ENCODE assay signal across 22 cellular contexts in the genomic region with DNA sequence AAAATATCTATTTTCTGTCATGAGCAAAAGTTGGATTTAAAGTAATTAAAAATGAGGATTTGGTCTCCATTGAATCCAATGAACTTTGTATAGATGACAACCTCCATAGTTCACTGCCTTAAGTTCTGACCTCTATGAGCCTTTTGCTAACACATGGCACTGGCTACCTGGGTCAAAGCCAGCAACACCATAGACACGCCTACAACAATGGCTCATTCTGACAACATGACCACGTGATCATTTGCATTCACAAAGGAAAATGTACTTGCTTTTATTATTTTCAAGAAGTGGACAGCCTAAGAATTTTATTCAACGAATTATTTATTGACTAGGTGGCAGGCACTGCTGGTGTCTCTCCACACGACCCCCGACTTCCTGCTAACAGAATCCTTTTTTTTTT.
DNase-seq lines count a peak whose midpoint lies in the region; ATAC-seq, FAIRE-seq and TF ChIP-seq lines count a peak whose summit lies in the region.
"Had no signal": no experiment of that assay in that cellular context is flagged by ENCODE, and none has a peak within 500 bp of the region (broad histone marks: within the 10 kb centered on the region; RNA-seq: fewer than 3 reads in every experiment).

No MANE protein-coding gene starts in this region.

- no peaks in the 10 kb centered on the region for H3K27me3 ChIP-seq in testis
- H3K27me3 ChIP-seq: upper lobe of left lung had no signal

- intact Hi-C loops in testis (cut with DNase I; ENCODE audit: low total_unique reads), result no loop called here

- TF ChIP-seq CTCF in A549 (IDR thresholded peaks at IDR 0.05) (no peak), WTC11 (IDR thresholded peaks at IDR 0.05) (no peak), testis (IDR thresholded peaks at IDR 0.05) (no peak)

- H3K4me2 ChIP-seq in A549, result no peak overlapping the region

- 56% methylated on average over 5 of the region's 5 CpGs for WGBS in A549 (ENCODE audit: missing lambda C conversion rate)
- WGBS in testis, 2 donors, result 79 to 84% methylated on average over 5 of the region's 5 CpGs

- POLR2A ChIA-PET in A549 (lab: Yijun Ruan, JAX) (no interaction called here), WTC11 (lab: Charles Lee) (no interaction called here), HEK293T (lab: Yijun Ruan, JAX) (no interaction called here)

- H3K27ac Mint-ChIP-seq in WTC11, result peak overlapping the region; percentile 65; the same call in 1 of the 2 replicates
- H3K27ac Mint-ChIP-seq: activated naive CD4-positive, alpha-beta T cell treated with anti-CD3 and anti-CD28 coated beads, Interleukin-2, amount 10 ng/mL, durations not matched to agents 7 days and 5 days; progenitor cell of endocrine pancreas had no signal

- peaks cover 15% of the 10 kb centered on the region for H3K4me1 Mint-ChIP-seq in WTC11
- H3K4me1 Mint-ChIP-seq: neural crest cell had no signal

- H3K27ac ChIP-seq in A549, result no peak overlapping the region
- H3K27ac ChIP-seq in testis, result no peak overlapping the region
- H3K27ac ChIP-seq: gastrocnemius medialis, upper lobe of left lung had no signal

- peaks cover 36% of the 10 kb centered on the region for H3K9me3 Mint-ChIP-seq in WTC11

- H3K9me3 ChIP-seq in A549 (0 out of 3 replicates have a peak, but pooled peaks cover 2% of the 10 kb centered on the region), testis (no peaks in the 10 kb centered on the region)
- H3K9me3 ChIP-seq: gastrocnemius medialis, upper lobe of left lung had no signal

- DNase-seq in A549 (ENCODE audit: low read depth in 1 of 2, low spot score in 1 of 2) (no peak), CD1c-positive myeloid dendritic cell (ENCODE audit: extremely low spot score) (peak; percentile 19), WTC11 (ENCODE audit: low spot score) (no peak), HEK293T (ENCODE audit: extremely low spot score) (no peak), testis (no peak)
- DNase-seq in central memory CD4-positive, alpha-beta T cell, result no peak
- DNase-seq: activated naive CD4-positive, alpha-beta T cell treated with anti-CD3 and anti-CD28 coated beads, Interleukin-2, amount 10 ng/mL, durations not matched to agents 7 days and 5 days; activated T-cell treated with anti-CD3 and anti-CD28 coated beads for 4 hours; cortex of kidney; gastrocnemius medialis; GOT3; left colon; NCI-H146; NCI-H774; PC-3; stimulated activated CD4-positive, alpha-beta T cell treated with anti-CD3 and anti-CD28 coated beads, Interleukin-2, amount 100 ng/mL, for 48 hours had no signal

- no peak for FAIRE-seq in A549 (lab: Jason Lieb, UNC)
- FAIRE-seq: GM19239 had no signal

- peaks cover 42% of the 10 kb centered on the region for H3K36me3 Mint-ChIP-seq in WTC11

- H3K4me1 ChIP-seq in A549, result peaks cover 14% of the 10 kb centered on the region
- H3K4me1 ChIP-seq in testis, result no peaks in the 10 kb centered on the region
- H3K4me1 ChIP-seq: gastrocnemius medialis had no signal

- ATAC-seq in A549 (no peak), WTC11 (no peak), esophagus mucosa (peak; percentile 35)
- ATAC-seq: gastrocnemius medialis, left colon, PC-3 had no signal

- TF ChIP-seq EP300 in A549 (IDR thresholded peaks at IDR 0.05), result no peak

- no peaks in the 10 kb centered on the region; the same call in 1 of the 2 replicates for H3K27me3 Mint-ChIP-seq in WTC11 (ENCODE audit: low read depth)
- H3K27me3 Mint-ChIP-seq: activated naive CD4-positive, alpha-beta T cell treated with anti-CD3 and anti-CD28 coated beads, Interleukin-2, amount 10 ng/mL, durations not matched to agents 7 days and 5 days; progenitor cell of endocrine pancreas had no signal

- no peak for TF ChIP-seq RAD21 in A549 (conservative IDR thresholded peaks at IDR 0.05 in 1 of 2, IDR thresholded peaks at IDR 0.05 in 1 of 2)

- no peak overlapping the region for H3K4me3 Mint-ChIP-seq in WTC11
- H3K4me3 Mint-ChIP-seq: activated naive CD4-positive, alpha-beta T cell treated with anti-CD3 and anti-CD28 coated beads, Interleukin-2, amount 10 ng/mL, durations not matched to agents 7 days and 5 days; neural crest cell had no signal

- CTCF ChIA-PET in A549 (lab: Yijun Ruan, JAX) (interaction anchor here (1.1 to 1.3 kb wide), 2 partner anchors 10 to 12 kb away, joined by 3 to 5 read pairs; no protein-coding TSS in a partner anchor), WTC11 (lab: Charles Lee) (no interaction called here), HEK293T (lab: Yijun Ruan, JAX) (no interaction called here)

- H3K4me3 ChIP-seq in A549, result no peak overlapping the region
- no peak overlapping the region for H3K4me3 ChIP-seq in testis
- H3K4me3 ChIP-seq: gastrocnemius medialis, skin epidermis, upper lobe of left lung had no signal

- TF ChIP-seq POLR2A in A549 (IDR thresholded peaks at IDR 0.05; ENCODE audit: low read length) (no peak), testis (IDR thresholded peaks at IDR 0.05) (no peak)

- no peaks in the 10 kb centered on the region for H3K36me3 ChIP-seq in testis (ENCODE audit: low read depth, missing control alignments)
- H3K36me3 ChIP-seq: gastrocnemius medialis, upper lobe of left lung had no signal

TF ChIP-seq in A549, 52 proteins besides CTCF, POLR2A, EP300 and RAD21:
- TF ChIP-seq, protein P1, sequence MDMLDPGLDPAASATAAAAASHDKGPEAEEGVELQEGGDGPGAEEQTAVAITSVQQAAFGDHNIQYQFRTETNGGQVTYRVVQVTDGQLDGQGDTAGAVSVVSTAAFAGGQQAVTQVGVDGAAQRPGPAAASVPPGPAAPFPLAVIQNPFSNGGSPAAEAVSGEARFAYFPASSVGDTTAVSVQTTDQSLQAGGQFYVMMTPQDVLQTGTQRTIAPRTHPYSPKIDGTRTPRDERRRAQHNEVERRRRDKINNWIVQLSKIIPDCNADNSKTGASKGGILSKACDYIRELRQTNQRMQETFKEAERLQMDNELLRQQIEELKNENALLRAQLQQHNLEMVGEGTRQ (IDR thresholded peaks at IDR 0.05), result peak; percentile 54; the same call in 1 of the 2 replicates
- TF ChIP-seq KDM5A (IDR thresholded peaks at IDR 0.05), result no peak
- TF ChIP-seq, protein P2, sequence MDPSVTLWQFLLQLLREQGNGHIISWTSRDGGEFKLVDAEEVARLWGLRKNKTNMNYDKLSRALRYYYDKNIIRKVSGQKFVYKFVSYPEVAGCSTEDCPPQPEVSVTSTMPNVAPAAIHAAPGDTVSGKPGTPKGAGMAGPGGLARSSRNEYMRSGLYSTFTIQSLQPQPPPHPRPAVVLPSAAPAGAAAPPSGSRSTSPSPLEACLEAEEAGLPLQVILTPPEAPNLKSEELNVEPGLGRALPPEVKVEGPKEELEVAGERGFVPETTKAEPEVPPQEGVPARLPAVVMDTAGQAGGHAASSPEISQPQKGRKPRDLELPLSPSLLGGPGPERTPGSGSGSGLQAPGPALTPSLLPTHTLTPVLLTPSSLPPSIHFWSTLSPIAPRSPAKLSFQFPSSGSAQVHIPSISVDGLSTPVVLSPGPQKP (IDR thresholded peaks at IDR 0.05; ENCODE audit: low read depth, low read length), result no peak

TF ChIP-seq in WTC11, 78 proteins besides CTCF, POLR2A, EP300 and RAD21 (continues in another document):
- TF ChIP-seq, protein P3, sequence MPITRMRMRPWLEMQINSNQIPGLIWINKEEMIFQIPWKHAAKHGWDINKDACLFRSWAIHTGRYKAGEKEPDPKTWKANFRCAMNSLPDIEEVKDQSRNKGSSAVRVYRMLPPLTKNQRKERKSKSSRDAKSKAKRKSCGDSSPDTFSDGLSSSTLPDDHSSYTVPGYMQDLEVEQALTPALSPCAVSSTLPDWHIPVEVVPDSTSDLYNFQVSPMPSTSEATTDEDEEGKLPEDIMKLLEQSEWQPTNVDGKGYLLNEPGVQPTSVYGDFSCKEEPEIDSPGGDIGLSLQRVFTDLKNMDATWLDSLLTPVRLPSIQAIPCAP (CRISPR knock-in tag; IDR thresholded peaks at IDR 0.05), result no peak
- no peak for TF ChIP-seq MYBL2 (CRISPR knock-in tag; IDR thresholded peaks at IDR 0.05)
- TF ChIP-seq SOX15 (CRISPR knock-in tag; IDR thresholded peaks at IDR 0.05), result no peak
- TF ChIP-seq, protein P4, sequence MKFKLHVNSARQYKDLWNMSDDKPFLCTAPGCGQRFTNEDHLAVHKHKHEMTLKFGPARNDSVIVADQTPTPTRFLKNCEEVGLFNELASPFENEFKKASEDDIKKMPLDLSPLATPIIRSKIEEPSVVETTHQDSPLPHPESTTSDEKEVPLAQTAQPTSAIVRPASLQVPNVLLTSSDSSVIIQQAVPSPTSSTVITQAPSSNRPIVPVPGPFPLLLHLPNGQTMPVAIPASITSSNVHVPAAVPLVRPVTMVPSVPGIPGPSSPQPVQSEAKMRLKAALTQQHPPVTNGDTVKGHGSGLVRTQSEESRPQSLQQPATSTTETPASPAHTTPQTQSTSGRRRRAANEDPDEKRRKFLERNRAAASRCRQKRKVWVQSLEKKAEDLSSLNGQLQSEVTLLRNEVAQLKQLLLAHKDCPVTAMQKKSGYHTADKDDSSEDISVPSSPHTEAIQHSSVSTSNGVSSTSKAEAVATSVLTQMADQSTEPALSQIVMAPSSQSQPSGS (CRISPR knock-in tag; IDR thresholded peaks at IDR 0.05; ENCODE audit: borderline replicate concordance, low read depth), result no peak

TF ChIP-seq in HEK293T, 16 proteins besides CTCF, POLR2A, EP300 and RAD21:
- TF ChIP-seq FOXA1 (IDR thresholded peaks at IDR 0.05), result no peak
- no peak for TF ChIP-seq ELF4 (IDR thresholded peaks at IDR 0.05)
- TF ChIP-seq HDGF (IDR thresholded peaks at IDR 0.05; ENCODE audit: borderline replicate concordance), result no peak
- TF ChIP-seq BHLHE40 (IDR thresholded peaks at IDR 0.05; ENCODE audit: borderline replicate concordance), result no peak
- TF ChIP-seq FOXM1 (IDR thresholded peaks at IDR 0.05; ENCODE audit: borderline replicate concordance), result no peak
- TF ChIP-seq, protein P5, sequence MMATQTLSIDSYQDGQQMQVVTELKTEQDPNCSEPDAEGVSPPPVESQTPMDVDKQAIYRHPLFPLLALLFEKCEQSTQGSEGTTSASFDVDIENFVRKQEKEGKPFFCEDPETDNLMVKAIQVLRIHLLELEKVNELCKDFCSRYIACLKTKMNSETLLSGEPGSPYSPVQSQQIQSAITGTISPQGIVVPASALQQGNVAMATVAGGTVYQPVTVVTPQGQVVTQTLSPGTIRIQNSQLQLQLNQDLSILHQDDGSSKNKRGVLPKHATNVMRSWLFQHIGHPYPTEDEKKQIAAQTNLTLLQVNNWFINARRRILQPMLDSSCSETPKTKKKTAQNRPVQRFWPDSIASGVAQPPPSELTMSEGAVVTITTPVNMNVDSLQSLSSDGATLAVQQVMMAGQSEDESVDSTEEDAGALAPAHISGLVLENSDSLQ (IDR thresholded peaks at IDR 0.05), result no peak
- TF ChIP-seq L3MBTL2 (conservative IDR thresholded peaks at IDR 0.05), result no peak
- TF ChIP-seq ZNF384 (IDR thresholded peaks at IDR 0.05), result no peak
- no peak for TF ChIP-seq CTBP1 (IDR thresholded peaks at IDR 0.05; ENCODE audit: borderline replicate concordance)
- TF ChIP-seq SP1 (IDR thresholded peaks at IDR 0.05), result no peak
- no peak for TF ChIP-seq ARNT (IDR thresholded peaks at IDR 0.05)
- TF ChIP-seq LEF1 (IDR thresholded peaks at IDR 0.05; ENCODE audit: borderline replicate concordance), result no peak
- TF ChIP-seq SUZ12 (IDR thresholded peaks at IDR 0.05), result no peak
- TF ChIP-seq FOXK2 (IDR thresholded peaks at IDR 0.05), result no peak
- no peak for TF ChIP-seq TARDBP (IDR thresholded peaks at IDR 0.05)
- TF ChIP-seq NFRKB (IDR thresholded peaks at IDR 0.05), result no peak
